ENCODE assay signal across 15 cellular contexts in the genomic region with DNA sequence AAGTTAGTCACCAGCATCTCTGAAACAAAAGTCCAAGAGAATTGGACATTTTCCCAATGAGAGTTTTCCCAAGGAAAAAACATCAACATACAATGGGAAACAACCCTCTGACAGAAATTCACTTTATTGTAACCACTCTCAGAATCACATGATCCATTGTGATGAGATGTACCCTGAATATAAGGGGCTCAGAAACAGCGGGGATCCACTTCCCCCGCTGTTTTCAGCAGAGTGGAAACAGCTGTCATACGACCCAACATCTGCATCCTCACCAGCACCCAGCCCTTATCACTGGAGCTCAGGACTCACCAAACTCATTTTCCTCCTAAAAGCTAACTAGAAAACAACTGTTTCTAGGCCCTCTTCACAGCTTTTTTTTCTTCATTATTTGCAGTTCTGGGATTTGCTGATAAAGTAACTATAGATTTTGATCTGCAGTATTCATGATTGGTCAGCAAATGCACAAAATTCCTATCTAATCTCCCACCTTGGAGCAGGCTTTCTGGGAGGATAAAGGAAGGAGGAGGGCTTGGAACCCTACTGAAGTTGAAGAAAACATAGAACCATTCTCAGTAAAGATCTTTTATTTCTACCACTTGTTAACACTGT. TPM values are rescaled to one million over a fixed set of nuclear protein-coding genes. Genes with fewer than 3 reads are reported as not detected.
DNase-seq lines count a peak whose midpoint lies in the region; ATAC-seq, FAIRE-seq and TF ChIP-seq lines count a peak whose summit lies in the region.
"Had no signal": no experiment of that assay in that cellular context is flagged by ENCODE, and none has a peak within 500 bp of the region (broad histone marks: within the 10 kb centered on the region; RNA-seq: fewer than 3 reads in every experiment).

No MANE protein-coding gene starts in this region.

- H3K4me1 ChIP-seq in HepG2 (ENCODE audit: insufficient read depth, low read length) (peaks cover 21% of the 10 kb centered on the region), stomach (peaks cover 5 to 95% (median 62%) of the 10 kb centered on the region in 4 donors), MM.1S (ENCODE audit: low read length) (peaks cover 5% of the 10 kb centered on the region; the same call in 1 of the 2 replicates)

- POLR2A ChIA-PET in HepG2 (lab: Yijun Ruan, JAX), result no interaction called here

- H3K36me3 Mint-ChIP-seq in chondrocyte (ENCODE audit: low read depth), result peaks cover 42% of the 10 kb centered on the region

- TF ChIP-seq POLR2A in HepG2 (IDR thresholded peaks at IDR 0.05; ENCODE audit: insufficient read depth in 1 of 2, low read depth in 2 of 2, low read length in 2 of 2) (no peak), stomach (IDR thresholded peaks at IDR 0.05) (no peak)

- no peaks in the 10 kb centered on the region for H3K27me3 ChIP-seq in HepG2 (ENCODE audit: control insufficient read depth in 1 of 2, insufficient read depth in 2 of 2, low read length in 2 of 2)
- H3K27me3 ChIP-seq in stomach, result no peaks in the 10 kb centered on the region
- no peaks in the 10 kb centered on the region for H3K27me3 ChIP-seq in MM.1S (replicated peaks; ENCODE audit: insufficient read depth, low read length)

- no peaks in the 10 kb centered on the region for H3K9me2 ChIP-seq in MM.1S (replicated peaks; ENCODE audit: insufficient read depth, low read length)

- TF ChIP-seq EP300 in HepG2 (IDR thresholded peaks at IDR 0.05; ENCODE audit: low read depth in 2 of 2, low read length in 2 of 2) (no peak), HepG2 (CRISPR knock-in tag; IDR thresholded peaks at IDR 0.05; ENCODE audit: borderline replicate concordance) (no peak), stomach (IDR thresholded peaks at IDR 0.05) (no peak)

- H2AFZ ChIP-seq in HepG2 (ENCODE audit: low read length) (no peak overlapping the region), MM.1S (ENCODE audit: low read length) (no peak overlapping the region)

- BruUV-seq in HepG2 (replicated peaks; lab: Mats Ljungman, UMichigan), result TSS peak; percentile 24

- ATAC-seq in HepG2 (no peak), GM18519 (IDR thresholded peaks at IDR 0.05; ENCODE audit: low FRiP score, unreplicated experiment) (no peak)
- ATAC-seq: CD8-positive, alpha-beta T cell had no signal

- no peak overlapping the region for H3K4me3 Mint-ChIP-seq in chondrocyte (ENCODE audit: unreplicated experiment)
- H3K4me3 Mint-ChIP-seq: CD8-positive, alpha-beta T cell; stimulated activated naive CD8-positive, alpha-beta T cell treated with anti-CD3 and anti-CD28 coated beads, Interleukin-15, Interleukin-2, amounts not matched to agents 100 ng/mL and 50 ng/mL, for 24 hours had no signal

- no peak for TF ChIP-seq RAD21 in HepG2 (CRISPR knock-in tag; IDR thresholded peaks at IDR 0.05)

- peaks cover 94% of the 10 kb centered on the region for H3K4me1 Mint-ChIP-seq in chondrocyte (ENCODE audit: low read depth)

- peaks cover 5% of the 10 kb centered on the region for H4K20me1 ChIP-seq in HepG2 (ENCODE audit: insufficient read depth, low read length)
- no peaks in the 10 kb centered on the region; the same call in 1 of the 2 replicates for H4K20me1 ChIP-seq in MM.1S (ENCODE audit: insufficient read depth, low read length)

- H3K4me3 ChIP-seq in HepG2 (replicated peaks in 1 of 3; ENCODE audit: insufficient read depth in 1 of 3, low read depth in 2 of 3, low read length in 3 of 3) (no peak overlapping the region), stomach (no peak overlapping the region), MM.1S (ENCODE audit: low read length) (no peak overlapping the region)

- DNase-seq in Kasumi-1 (lab: John Stamatoyannopoulos, UW) (peak; percentile 64 to 65), chondrocyte (ENCODE audit: low spot score) (no peak), HepG2 (ENCODE audit: low spot score) (no peak), stomach (no peak), HuH-7.5 (ENCODE audit: low spot score) (no peak), MM.1S (no peak), NCI-H510A (lab: John Stamatoyannopoulos, UW) (no peak)
- DNase-seq: activated CD4-positive, CD25-positive, alpha-beta regulatory T cell treated with anti-CD3 and anti-CD28 coated beads, Interleukin-2, amount 50 U/mL, for 72 hours; CD8-positive, alpha-beta T cell; SIG-M5 had no signal

- H3K27me3 Mint-ChIP-seq in chondrocyte (ENCODE audit: low read depth), result no peaks in the 10 kb centered on the region
- H3K27me3 Mint-ChIP-seq: stimulated activated naive CD8-positive, alpha-beta T cell treated with anti-CD3 and anti-CD28 coated beads, Interleukin-15, Interleukin-2, amounts not matched to agents 100 ng/mL and 50 ng/mL, for 24 hours had no signal

- WGBS in HepG2 (ENCODE audit: low lambda C conversion rate), result 95% methylated on average over 3 of the region's 3 CpGs
- 53 to 75% (median 68%) methylated on average over 3 of the region's 3 CpGs for WGBS in stomach, 5 donors

- H3K36me3 ChIP-seq in HepG2 (replicated peaks in 1 of 2; ENCODE audit: control insufficient read depth in 1 of 2, insufficient read depth in 2 of 2, low read length in 2 of 2), result peaks cover 23 to 85% of the 10 kb centered on the region in 2 experiments
- peaks cover 0 to 36% (median 23%) of the 10 kb centered on the region in 4 donors for H3K36me3 ChIP-seq in stomach
- peaks cover 17% of the 10 kb centered on the region; the same call in 1 of the 2 replicates for H3K36me3 ChIP-seq in MM.1S (replicated peaks; ENCODE audit: insufficient read depth, low read length)

- in situ Hi-C loops in HepG2 (cut with HindIII; ENCODE audit: extremely low pct_ligation_motif_present, low pct_unique_long_range_greater_than_20kb), result no loop called here

- no peak overlapping the region for H3K9ac ChIP-seq in HepG2 (ENCODE audit: insufficient read depth, low read depth, low read length)
- no peak overlapping the region for H3K9ac ChIP-seq in MM.1S (ENCODE audit: low read length)

- no peaks in the 10 kb centered on the region for H3K9me3 Mint-ChIP-seq in chondrocyte (ENCODE audit: low read depth)
- H3K9me3 Mint-ChIP-seq: CD8-positive, alpha-beta T cell had no signal

- H3K27ac ChIP-seq in HepG2 (ENCODE audit: extremely low read length, insufficient read depth, low read length), result no peak overlapping the region
- H3K27ac ChIP-seq in stomach, result peak overlapping the region in 3 of 5 donors; percentile 49 to 93 (median 56)
- H3K27ac ChIP-seq in MM.1S (ENCODE audit: low read length), result no peak overlapping the region

- peak overlapping the region; percentile 85 for H3K27ac Mint-ChIP-seq in chondrocyte (ENCODE audit: unreplicated experiment)
- H3K27ac Mint-ChIP-seq: activated T-helper 2 cell treated with anti-CD3 and anti-CD28 coated beads, Interferon-gamma antibody, Interleukin-2, Interleukin-4, amounts not matched to agents 10 μg/mL and 5 μg/mL and 100 μg/mL, durations not matched to agents 14 hours and 24 hours and 36 hours; CD8-positive, alpha-beta T cell; stimulated activated naive CD8-positive, alpha-beta T cell treated with anti-CD3 and anti-CD28 coated beads, Interleukin-15, Interleukin-2, amounts not matched to agents 100 ng/mL and 50 ng/mL, for 24 hours had no signal

- FAIRE-seq in HepG2 (lab: Jason Lieb, UNC), result no peak
- FAIRE-seq: colon, H54 had no signal

- intact Hi-C loops in HepG2 (cut with micrococcal nuclease; ENCODE audit: unreplicated experiment), result no loop called here
- intact Hi-C loops in stomach (cut with DNase I; ENCODE audit: low total_unique reads), result no loop called here

- CTCF ChIA-PET in HepG2 (lab: Yijun Ruan, JAX; ENCODE audit: low intra/inter-chr PET ratio, low total read pairs), result no interaction called here

- no peak for TF ChIP-seq CTCF in chondrocyte (IDR thresholded peaks at IDR 0.05)
- no peak for TF ChIP-seq CTCF in HepG2 (CRISPR knock-in tag; IDR thresholded peaks at IDR 0.05)
- TF ChIP-seq CTCF in stomach (IDR thresholded peaks at IDR 0.05), result no peak
- no peak for TF ChIP-seq CTCF in MM.1S (IDR thresholded peaks at IDR 0.05; ENCODE audit: low read length)

- H3K79me2 ChIP-seq in HepG2 (ENCODE audit: insufficient read depth, low read length) (peaks cover 91% of the 10 kb centered on the region), MM.1S (ENCODE audit: low read length) (peaks cover 99% of the 10 kb centered on the region)

- no peaks in the 10 kb centered on the region for H3K9me3 ChIP-seq in HepG2 (ENCODE audit: low read length)
- no peaks in the 10 kb centered on the region for H3K9me3 ChIP-seq in stomach
- H3K9me3 ChIP-seq in MM.1S (replicated peaks; ENCODE audit: insufficient read depth, low read length), result no peaks in the 10 kb centered on the region

- no peak overlapping the region for H3K4me2 ChIP-seq in HepG2 (ENCODE audit: low read depth, low read length)
- no peak overlapping the region for H3K4me2 ChIP-seq in MM.1S (ENCODE audit: low read depth, low read length)

- no peaks in the 10 kb centered on the region for H3F3A ChIP-seq in MM.1S (ENCODE audit: insufficient read depth, low read length)

RNA-seq across cellular contexts. Expression of a gene that starts 31.3 kb away (rescaled TPM):
- total RNA-seq in chondrocyte, result 266 to 336 TPM (median 325 TPM) in 3 replicates
- total RNA-seq in HepG2 (2016; rRNA removed; fragmentation: Illumina TruSeq; extraction: Trizol), result 73.7 and 128 TPM in 2 replicates
- 21.0 and 28.0 TPM in 2 replicates for total RNA-seq in HepG2 (2016; cell fraction: cytosol; rRNA removed; fragmentation: Illumina TruSeq; extraction: Trizol; ENCODE audit: low read depth)
- 70.7 and 135 TPM in 2 replicates for total RNA-seq in HepG2 (2016; cell fraction: insoluble cytoplasmic fraction; rRNA removed; fragmentation: Illumina TruSeq; extraction: Trizol)
- 29.9 and 30.4 TPM in 2 replicates for total RNA-seq in HepG2 (2016; cell fraction: membrane; rRNA removed; fragmentation: Illumina TruSeq; extraction: Trizol)
- 66.4 and 67.4 TPM in 2 replicates for total RNA-seq in HepG2 (2016; cell fraction: nucleus; rRNA removed; fragmentation: Illumina TruSeq; extraction: Trizol)
- 116 and 131 TPM in 2 replicates for polyA plus RNA-seq in HepG2 (2011; rRNA removed)
- polyA plus RNA-seq in HepG2 (2011; cell fraction: cytosol; rRNA removed), result 95.2 and 104 TPM in 2 replicates
- polyA plus RNA-seq in HepG2 (2011; cell fraction: nucleus; rRNA removed), result 66.8 and 86.4 TPM in 2 replicates
- 68.8 and 74.2 TPM in 2 replicates for polyA plus RNA-seq in HepG2 (2012)
- 5.3 and 6.6 TPM in 2 replicates for polyA plus RNA-seq in HepG2 (2016; cell fraction: cytosol; fragmentation: Illumina TruSeq; extraction: Trizol; ENCODE audit: low read depth)
- polyA plus RNA-seq in HepG2 (2016; cell fraction: insoluble cytoplasmic fraction; fragmentation: Illumina TruSeq; extraction: Trizol; ENCODE audit: low read depth), result 202 and 219 TPM in 2 replicates
- polyA plus RNA-seq in HepG2 (2016; cell fraction: membrane; fragmentation: Illumina TruSeq; extraction: Trizol; ENCODE audit: low read depth), result 17.3 and 18.7 TPM in 2 replicates
- 93.1 and 94.0 TPM in 2 replicates for polyA plus RNA-seq in HepG2 (2016; cell fraction: nucleus; fragmentation: Illumina TruSeq; extraction: Trizol; ENCODE audit: insufficient read depth, low read depth)
- 321 and 493 TPM in 2 replicates for polyA minus RNA-seq in HepG2 (2011; rRNA and poly(A)+ RNA removed; ENCODE audit: low replicate concordance)
- polyA minus RNA-seq in HepG2 (2011; cell fraction: cytosol; rRNA and poly(A)+ RNA removed), result 108 and 148 TPM in 2 replicates
- 132 and 144 TPM in 2 replicates for polyA minus RNA-seq in HepG2 (2011; cell fraction: nucleus; rRNA and poly(A)+ RNA removed)
- total RNA-seq in stomach, result 100 to 1,000 TPM; 143 to 392 (median 188) TPM
- 10 to 100 TPM; 27.4 to 45.4 (median 44.1) TPM for polyA plus RNA-seq in stomach

Comparison
In these comparisons a context has a peak if more than half of its experiments do, and no peak if none do; other contexts are left out.
1. DNase-seq: peak in Kasumi-1 (2 of 2); none in chondrocyte (single experiment), HepG2 (single experiment), stomach (single experiment), HuH-7.5 (single experiment), MM.1S (single experiment) and NCI-H510A (single experiment).
2. H3K27ac ChIP-seq: peak in stomach (3 of 5); none in HepG2 (single experiment) and MM.1S (single experiment).